ENCODE assay signal across 8 cellular contexts in genomic region chr1:93910305-93910704, GRCh38. TPM values are rescaled to one million over a fixed set of nuclear protein-coding genes. Genes with fewer than 3 reads are reported as not detected.
DNase-seq lines count a peak whose midpoint lies in the region; ATAC-seq and TF ChIP-seq lines count a peak whose summit lies in the region.

No MANE protein-coding gene starts in this region.

- no peaks in the 10 kb centered on the region for H3K9me2 ChIP-seq in SU-DHL-6 (replicated peaks; ENCODE audit: insufficient read depth, low read length)

- H3K4me3 Mint-ChIP-seq in activated CD4-positive, alpha-beta T cell treated with anti-CD3 and anti-CD28 coated beads for 36 hours = peak overlapping the region; percentile 96
- H3K4me3 Mint-ChIP-seq in stimulated activated naive B cell treated with anti-CD40 and anti-IgM and Interleukin-4, amounts not matched to agents 10 μg/mL and 1 μg/mL and 100 μg/mL, for 72 hours = peak overlapping the region; percentile 82 to 83

- H3K4me3 ChIP-seq in SU-DHL-6 (ENCODE audit: insufficient read depth, low read length, poor library complexity, severe bottlenecking) (no peak overlapping the region), iPS-11a (ENCODE audit: low read depth, low read length) (peak overlapping the region; percentile 74)

- H3K9ac ChIP-seq in SU-DHL-6 (ENCODE audit: low read length) = no peak overlapping the region

- H3K4me2 ChIP-seq in SU-DHL-6 (ENCODE audit: low read depth, low read length, poor library complexity, severe bottlenecking) = peak overlapping the region; percentile 66

- H3K27me3 Mint-ChIP-seq in activated CD4-positive, alpha-beta T cell treated with anti-CD3 and anti-CD28 coated beads for 36 hours = peaks cover 7% of the 10 kb centered on the region
- peaks cover 0 to 17% of the 10 kb centered on the region in 2 donors for H3K27me3 Mint-ChIP-seq in stimulated activated naive B cell treated with anti-CD40 and anti-IgM and Interleukin-4, amounts not matched to agents 10 μg/mL and 1 μg/mL and 100 μg/mL, for 72 hours

- H4K20me1 ChIP-seq in SU-DHL-6 (ENCODE audit: low read depth, low read length) = no peaks in the 10 kb centered on the region

- no peak for TF ChIP-seq CTCF in SU-DHL-6 (IDR thresholded peaks at IDR 0.05; ENCODE audit: insufficient read depth, low read length, poor library complexity, severe bottlenecking)

- ATAC-seq in activated CD4-positive, alpha-beta T cell treated with anti-CD3 and anti-CD28 coated beads for 36 hours = no peak
- no peak for ATAC-seq in stimulated activated naive B cell treated with anti-CD40 and anti-IgM and Interleukin-4, amounts not matched to agents 10 μg/mL and 1 μg/mL and 100 μg/mL, for 72 hours (replicated peaks)
- ATAC-seq in HG03442 (IDR thresholded peaks at IDR 0.05; ENCODE audit: unreplicated experiment) = no peak

- CTCF ChIA-PET in activated CD4-positive, alpha-beta T cell treated with anti-CD3 and anti-CD28 coated beads for 36 hours (lab: Charles Lee) = interaction anchor here (0.6 to 1.4 kb wide), 9 partner anchors 13 to 1207 kb away, joined by 3 to 4 read pairs (median 4); partner anchors contain the start of genes DNTTIP2 and TLCD4

- no peak overlapping the region for H3K27ac ChIP-seq in SU-DHL-6 (ENCODE audit: low read depth, low read length)

- H3K79me2 ChIP-seq in SU-DHL-6 (ENCODE audit: insufficient read depth, low read length) = peaks cover 32% of the 10 kb centered on the region

- H3K27ac Mint-ChIP-seq in activated CD4-positive, alpha-beta T cell treated with anti-CD3 and anti-CD28 coated beads for 36 hours = peak overlapping the region; percentile 88
- peak overlapping the region; percentile 59 for H3K27ac Mint-ChIP-seq in stimulated activated naive B cell treated with anti-CD40 and anti-IgM and Interleukin-4, amounts not matched to agents 10 μg/mL and 1 μg/mL and 100 μg/mL, for 72 hours

- peaks cover 28% of the 10 kb centered on the region for H3K4me1 Mint-ChIP-seq in activated CD4-positive, alpha-beta T cell treated with anti-CD3 and anti-CD28 coated beads for 36 hours
- peaks cover 17 to 19% of the 10 kb centered on the region in 2 donors for H3K4me1 Mint-ChIP-seq in stimulated activated naive B cell treated with anti-CD40 and anti-IgM and Interleukin-4, amounts not matched to agents 10 μg/mL and 1 μg/mL and 100 μg/mL, for 72 hours

- no peaks in the 10 kb centered on the region for H3K9me3 ChIP-seq in SU-DHL-6 (ENCODE audit: insufficient read depth, low read length)

- POLR2A ChIA-PET in activated CD4-positive, alpha-beta T cell treated with anti-CD3 and anti-CD28 coated beads for 36 hours (lab: Charles Lee) = interaction anchor here (0.6 to 0.7 kb wide), 2 partner anchors 32 to 125 kb away, joined by 5 to 7 read pairs; no protein-coding TSS in a partner anchor

- H3K27me3 ChIP-seq in SU-DHL-6 (ENCODE audit: low read length) = no peaks in the 10 kb centered on the region

- no peaks in the 10 kb centered on the region for H3K36me3 ChIP-seq in SU-DHL-6 (ENCODE audit: low read length)

- peaks cover 5% of the 10 kb centered on the region for H3K9me3 Mint-ChIP-seq in activated CD4-positive, alpha-beta T cell treated with anti-CD3 and anti-CD28 coated beads for 36 hours (ENCODE audit: low read depth)
- H3K9me3 Mint-ChIP-seq in stimulated activated naive B cell treated with anti-CD40 and anti-IgM and Interleukin-4, amounts not matched to agents 10 μg/mL and 1 μg/mL and 100 μg/mL, for 72 hours = peaks cover 2 to 6% of the 10 kb centered on the region in 2 donors

- peaks cover 4% of the 10 kb centered on the region for H3K36me3 Mint-ChIP-seq in activated CD4-positive, alpha-beta T cell treated with anti-CD3 and anti-CD28 coated beads for 36 hours (ENCODE audit: low read depth)
- H3K36me3 Mint-ChIP-seq in stimulated activated naive B cell treated with anti-CD40 and anti-IgM and Interleukin-4, amounts not matched to agents 10 μg/mL and 1 μg/mL and 100 μg/mL, for 72 hours = no peaks in the 10 kb centered on the region

- intact Hi-C loops in activated CD4-positive, alpha-beta T cell treated with anti-CD3 and anti-CD28 coated beads for 36 hours (cut with DNase I, micrococcal nuclease) = no loop called here

- peaks cover 16% of the 10 kb centered on the region; the same call in 1 of the 2 replicates for H3F3A ChIP-seq in SU-DHL-6 (ENCODE audit: insufficient read depth)

- H2AFZ ChIP-seq in SU-DHL-6 (ENCODE audit: low read depth, low read length, severe bottlenecking) = peak overlapping the region; percentile 89

- DNase-seq in activated CD4-positive, alpha-beta T cell treated with anti-CD3 and anti-CD28 coated beads for 36 hours = no peak
- DNase-seq in activated CD4-positive, alpha-beta T cell treated with anti-CD3 and anti-CD28 coated beads for 48 hours = no peak
- no peak for DNase-seq in stimulated activated naive B cell treated with anti-CD40 and anti-IgM and Interleukin-4, amounts not matched to agents 10 μg/mL and 1 μg/mL and 100 μg/mL, for 72 hours
- no peak for DNase-seq in NCI-H2081 treated with DMSO at 0.1 percent for 48 hours (lab: John Stamatoyannopoulos, UW)
- DNase-seq in NCI-H2171 (lab: John Stamatoyannopoulos, UW) = no peak

RNA-seq across cellular contexts. Expression of gene GCLM, which starts 1.1 kb away (rescaled TPM):
- 10 to 100 TPM; 12.8 to 19.2 TPM for total RNA-seq in activated CD4-positive, alpha-beta T cell treated with anti-CD3 and anti-CD28 coated beads for 36 hours

RNA-seq across cellular contexts. Expression of gene DNTTIP2, which starts 31.3 kb away (rescaled TPM):
- total RNA-seq in activated CD4-positive, alpha-beta T cell treated with anti-CD3 and anti-CD28 coated beads for 36 hours = 10 to 100 TPM; 82.8 to 84.9 TPM
